In genomic region chr1:42037586-42037985, GRCh38 we compare ENCODE assay signal across 32 cellular contexts.
"Had no signal": no experiment of that assay in that cellular context is flagged by ENCODE, and none has a peak within 500 bp of the region (broad histone marks: within the 10 kb centered on the region; RNA-seq: fewer than 3 reads in every experiment).

No MANE protein-coding gene starts in this region.

- H3K27me3 ChIP-seq: body of pancreas, brain microvascular endothelial cell, breast epithelium had no signal

- H3K4me3 ChIP-seq: body of pancreas, breast epithelium had no signal

- H3K9me3 ChIP-seq: body of pancreas, breast epithelium had no signal

- DNase-seq: activated CD4-positive, alpha-beta memory T cell treated with anti-CD3 and anti-CD28 coated beads, Interleukin-2, amount 10 ng/mL, durations not matched to agents 7 days and 5 days; activated CD4-positive, alpha-beta T cell treated with anti-CD3 and anti-CD28 coated beads for 1 hour; activated CD4-positive, alpha-beta T cell treated with anti-CD3 and anti-CD28 coated beads for 36 hours; activated CD4-positive, alpha-beta T cell treated with anti-CD3 and anti-CD28 coated beads for 48 hours; activated CD4-positive, alpha-beta T cell treated with anti-CD3 and anti-CD28 coated beads, Interleukin-2, amount 10 ng/mL, durations not matched to agents 7 days and 5 days; activated CD4-positive, alpha-beta T cell treated with anti-CD3 and anti-CD28 coated beads, Interleukin-2, amount 50 U/mL, for 48 hours; activated CD4-positive, CD25-positive, alpha-beta regulatory T cell; activated CD8-positive, alpha-beta memory T cell treated with anti-CD3 and anti-CD28 coated beads for 24 hours; activated CD8-positive, alpha-beta memory T cell treated with anti-CD3 and anti-CD28 coated beads, Interleukin-2, amount 10 ng/mL, durations not matched to agents 7 days and 5 days; activated CD8-positive, alpha-beta memory T cell treated with anti-CD3 and anti-CD28 coated beads, Interleukin-2, amount 50 U/mL, for 48 hours; activated CD8-positive, alpha-beta T cell treated with anti-CD3 and anti-CD28 coated beads, Interleukin-2, amount 10 ng/mL, durations not matched to agents 7 days and 5 days; activated effector memory CD4-positive, alpha-beta T cell treated with Interleukin-2 at 50 U/mL for 16 hours; activated gamma-delta T cell; activated naive CD4-positive, alpha-beta T cell treated with anti-CD3 and anti-CD28 coated beads, Interleukin-2, amount 10 ng/mL, durations not matched to agents 7 days and 5 days; activated naive CD4-positive, alpha-beta T cell treated with Interleukin-2 at 50 U/mL for 16 hours; activated naive CD8-positive, alpha-beta T cell treated with anti-CD3 and anti-CD28 coated beads, Interleukin-2, amount 10 ng/mL, durations not matched to agents 7 days and 5 days; activated naive CD8-positive, alpha-beta T cell treated with anti-CD3 and anti-CD28 coated beads, Interleukin-2, amount 50 U/mL, for 24 hours; activated T-cell treated with anti-CD3 and anti-CD28 coated beads, Interleukin-2, amount 50 U/mL, for 24 hours; activated T-cell treated with anti-CD3 and anti-CD28 coated beads, Interleukin-2, amount 50 U/mL, for 48 hours; amygdala; anterior cingulate cortex; body of pancreas; brain microvascular endothelial cell; central memory CD4-positive, alpha-beta T cell; cerebellar nuclear complex; T-helper 1 cell; T-helper 2 cell; T-helper 9 cell; WERI-Rb-1 had no signal

- ATAC-seq: activated CD4-positive, alpha-beta T cell treated with anti-CD3 and anti-CD28 coated beads for 36 hours; activated CD4-positive, CD25-positive, alpha-beta regulatory T cell treated with anti-CD3 and anti-CD28 coated beads, Interleukin-2, amount 50 U/mL, for 24 hours; activated CD8-positive, alpha-beta memory T cell treated with anti-CD3 and anti-CD28 coated beads, Interleukin-2, amount 10 ng/mL, durations not matched to agents 7 days and 5 days; activated CD8-positive, alpha-beta T cell treated with anti-CD3 and anti-CD28 coated beads, Interleukin-2, amount 10 ng/mL, durations not matched to agents 7 days and 5 days; activated naive CD8-positive, alpha-beta T cell treated with anti-CD3 and anti-CD28 coated beads, Interleukin-2, amount 50 U/mL, for 24 hours; body of pancreas; WTC11 had no signal

- H3K36me3 ChIP-seq: brain microvascular endothelial cell, breast epithelium, WERI-Rb-1 had no signal

- H3K27ac ChIP-seq: body of pancreas, brain microvascular endothelial cell, breast epithelium, WERI-Rb-1 had no signal
